26 cellular contexts compared by ENCODE assay signal in the genomic region with DNA sequence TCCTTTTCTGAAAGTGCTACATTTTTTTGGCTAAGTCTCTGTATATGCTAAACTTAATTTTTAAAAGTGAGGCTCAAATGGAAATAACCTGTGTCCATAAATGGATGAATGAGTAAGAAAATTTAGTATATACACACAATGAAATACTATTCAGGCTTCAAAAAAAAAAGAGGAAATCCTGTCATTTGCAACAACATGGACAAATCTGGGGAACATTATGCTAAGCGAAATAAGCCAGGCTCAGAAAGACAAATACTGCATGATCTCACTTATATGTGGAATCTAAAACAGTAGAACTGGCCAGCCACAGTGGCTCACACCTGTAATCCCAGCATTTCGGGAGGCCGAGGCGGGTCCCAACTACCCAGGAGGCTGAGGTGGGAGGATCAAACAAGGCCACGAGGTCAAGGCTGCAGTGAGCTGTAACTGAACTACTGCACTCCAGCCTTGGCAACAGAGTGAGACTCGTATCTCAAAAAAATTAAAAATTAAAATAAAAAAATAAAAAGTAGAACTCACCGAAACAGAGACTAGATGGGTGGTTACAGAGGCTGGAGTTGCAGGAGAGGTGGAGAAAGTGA. TPM values are rescaled to one million over a fixed set of nuclear protein-coding genes. Genes with fewer than 3 reads are reported as not detected.
A peak's percentile ranks its signal among the peaks of the same experiment; 100 is the strongest.
DNase-seq lines count a peak whose midpoint lies in the region; ATAC-seq and TF ChIP-seq lines count a peak whose summit lies in the region.
"Had no signal": no experiment of that assay in that cellular context is flagged by ENCODE, and none has a peak within 500 bp of the region (broad histone marks: within the 10 kb centered on the region; RNA-seq: fewer than 3 reads in every experiment).

No MANE protein-coding gene starts in this region.

- peaks cover 41% of the 10 kb centered on the region for H3K36me3 Mint-ChIP-seq in activated CD4-positive, alpha-beta T cell treated with anti-CD3 and anti-CD28 coated beads, Interleukin-2, amount 10 ng/mL, durations not matched to agents 7 days and 5 days (ENCODE audit: low read depth)
- peaks cover 35% of the 10 kb centered on the region for H3K36me3 Mint-ChIP-seq in activated CD4-positive, alpha-beta T cell treated with anti-CD3 and anti-CD28 coated beads for 36 hours (ENCODE audit: low read depth)
- H3K36me3 Mint-ChIP-seq in activated T-helper 17 cell treated with anti-CD3 and anti-CD28 coated beads, Interleukin-2, amount 50 U/mL, for 72 hours (ENCODE audit: low read depth): peaks cover 31% of the 10 kb centered on the region
- H3K36me3 Mint-ChIP-seq in MCF 10A (ENCODE audit: insufficient read depth, unreplicated experiment): peaks cover 2% of the 10 kb centered on the region

- CTCF ChIA-PET in activated CD4-positive, alpha-beta T cell treated with anti-CD3 and anti-CD28 coated beads, Interleukin-2, amount 10 ng/mL, durations not matched to agents 7 days and 5 days (lab: Charles Lee): interaction anchor here (0.6 to 2.0 kb wide), 5 partner anchors 8 to 123 kb away, joined by 3 to 5 read pairs (median 3); no protein-coding TSS in a partner anchor
- CTCF ChIA-PET in activated CD4-positive, alpha-beta T cell treated with anti-CD3 and anti-CD28 coated beads for 36 hours (lab: Charles Lee): no interaction called here
- CTCF ChIA-PET in MCF 10A (lab: Yijun Ruan, JAX): interaction anchor here (1.0 kb wide), 1 partner anchor 10 kb away, joined by 3 read pairs; no protein-coding TSS in a partner anchor

- H3K9me3 Mint-ChIP-seq in activated CD4-positive, alpha-beta T cell treated with anti-CD3 and anti-CD28 coated beads, Interleukin-2, amount 10 ng/mL, durations not matched to agents 7 days and 5 days: no peaks in the 10 kb centered on the region
- H3K9me3 Mint-ChIP-seq in activated CD4-positive, alpha-beta T cell treated with anti-CD3 and anti-CD28 coated beads for 36 hours (ENCODE audit: low read depth): no peaks in the 10 kb centered on the region
- no peaks in the 10 kb centered on the region for H3K9me3 Mint-ChIP-seq in activated T-helper 17 cell treated with anti-CD3 and anti-CD28 coated beads, Interleukin-2, amount 50 U/mL, for 72 hours
- no peaks in the 10 kb centered on the region for H3K9me3 Mint-ChIP-seq in MCF 10A (ENCODE audit: unreplicated experiment)
- H3K9me3 Mint-ChIP-seq: activated T-helper 2 cell treated with anti-CD3 and anti-CD28 coated beads, Interferon-gamma antibody, Interleukin-2, Interleukin-4, amounts not matched to agents 10 μg/mL and 5 μg/mL and 100 μg/mL, durations not matched to agents 14 hours and 24 hours and 36 hours; endodermal cell; nephron had no signal

- H3K27me3 ChIP-seq in BLaER1: no peaks in the 10 kb centered on the region

- H3K4me2 ChIP-seq in BLaER1: peak overlapping the region; percentile 86

- H3K36me3 ChIP-seq in BLaER1: peaks cover 45% of the 10 kb centered on the region

- H3K4me1 Mint-ChIP-seq in activated CD4-positive, alpha-beta T cell treated with anti-CD3 and anti-CD28 coated beads, Interleukin-2, amount 10 ng/mL, durations not matched to agents 7 days and 5 days: peaks cover 89% of the 10 kb centered on the region
- H3K4me1 Mint-ChIP-seq in activated CD4-positive, alpha-beta T cell treated with anti-CD3 and anti-CD28 coated beads for 36 hours: peaks cover 90% of the 10 kb centered on the region
- peaks cover 81% of the 10 kb centered on the region for H3K4me1 Mint-ChIP-seq in activated T-helper 17 cell treated with anti-CD3 and anti-CD28 coated beads, Interleukin-2, amount 50 U/mL, for 72 hours
- H3K4me1 Mint-ChIP-seq in MCF 10A (ENCODE audit: insufficient read depth, unreplicated experiment): peaks cover 54% of the 10 kb centered on the region

- peak overlapping the region; percentile 31 for H3K27ac Mint-ChIP-seq in activated CD4-positive, alpha-beta T cell treated with anti-CD3 and anti-CD28 coated beads, Interleukin-2, amount 10 ng/mL, durations not matched to agents 7 days and 5 days
- H3K27ac Mint-ChIP-seq in activated CD4-positive, alpha-beta T cell treated with anti-CD3 and anti-CD28 coated beads for 36 hours: no peak overlapping the region
- no peak overlapping the region for H3K27ac Mint-ChIP-seq in activated T-helper 17 cell treated with anti-CD3 and anti-CD28 coated beads, Interleukin-2, amount 50 U/mL, for 72 hours
- no peak overlapping the region for H3K27ac Mint-ChIP-seq in MCF 10A (ENCODE audit: low read depth, unreplicated experiment)

- no peak for TF ChIP-seq CTCF in MCF 10A (IDR thresholded peaks at IDR 0.05; ENCODE audit: unreplicated experiment)

- H4K20me1 ChIP-seq in BLaER1: peaks cover 96% of the 10 kb centered on the region

- ATAC-seq in activated CD4-positive, alpha-beta T cell treated with anti-CD3 and anti-CD28 coated beads for 36 hours: no peak
- ATAC-seq in activated T-helper 17 cell treated with anti-CD3 and anti-CD28 coated beads, Interleukin-2, amount 50 U/mL, for 72 hours (replicated peaks): no peak
- no peak for ATAC-seq in GM21360 (IDR thresholded peaks at IDR 0.05; ENCODE audit: unreplicated experiment)
- ATAC-seq: GM12878 had no signal

- no peaks in the 10 kb centered on the region for H3K27me3 Mint-ChIP-seq in activated CD4-positive, alpha-beta T cell treated with anti-CD3 and anti-CD28 coated beads, Interleukin-2, amount 10 ng/mL, durations not matched to agents 7 days and 5 days
- no peaks in the 10 kb centered on the region for H3K27me3 Mint-ChIP-seq in activated CD4-positive, alpha-beta T cell treated with anti-CD3 and anti-CD28 coated beads for 36 hours
- no peaks in the 10 kb centered on the region for H3K27me3 Mint-ChIP-seq in activated T-helper 17 cell treated with anti-CD3 and anti-CD28 coated beads, Interleukin-2, amount 50 U/mL, for 72 hours
- H3K27me3 Mint-ChIP-seq in MCF 10A (ENCODE audit: insufficient read depth, unreplicated experiment): no peaks in the 10 kb centered on the region

- intact Hi-C loops in activated CD4-positive, alpha-beta T cell treated with anti-CD3 and anti-CD28 coated beads for 36 hours (cut with DNase I, micrococcal nuclease): loop anchor here in 1 of 2 experiments (5.0 kb wide), 1 partner anchor 37 kb away; no protein-coding TSS in a partner anchor
- intact Hi-C loops in MCF 10A (cut with micrococcal nuclease): no loop called here

- DNase-seq in activated CD4-positive, alpha-beta T cell treated with anti-CD3 and anti-CD28 coated beads, Interleukin-2, amount 10 ng/mL, durations not matched to agents 7 days and 5 days: no peak
- DNase-seq in activated CD4-positive, alpha-beta T cell treated with anti-CD3 and anti-CD28 coated beads for 36 hours: no peak
- DNase-seq in lung microvascular endothelial cell (ENCODE audit: low read depth in 2 of 2): peak; percentile 52 to 81
- DNase-seq in MCF 10A (ENCODE audit: unreplicated experiment): no peak
- no peak for DNase-seq in middle frontal gyrus (ENCODE audit: extremely low spot score, low spot score)
- DNase-seq: aorta; C1 segment of cervical spinal cord; cerebellar nuclear complex; DMS153; endodermal cell; GF-D8; islet precursor cell; mesenchymal stem cell; NCI-H1436; NCI-H2171; NCI-H526 treated with DMSO at 0.1 percent for 48 hours; OCI-M1; stimulated activated CD4-positive, alpha-beta T cell treated with anti-CD3 and anti-CD28 coated beads, Interleukin-2, amount 100 ng/mL, for 48 hours; T-helper 1 cell had no signal

- 0 out of 2 replicates have a peak overlapping the region, but pooled peaks have one; percentile 82 for H3K27ac ChIP-seq in BLaER1

- no TSS peak for BruUV-seq in MCF 10A (replicated peaks; lab: Mats Ljungman, UMichigan)

- H3K9ac ChIP-seq in BLaER1: 0 out of 2 replicates have a peak overlapping the region, but pooled peaks have one; percentile 35

- peaks cover 9% of the 10 kb centered on the region; the same call in 1 of the 2 replicates for H3K9me3 ChIP-seq in BLaER1
- H3K9me3 ChIP-seq: HAP-1 had no signal

- no peak overlapping the region for H3K4me3 Mint-ChIP-seq in activated CD4-positive, alpha-beta T cell treated with anti-CD3 and anti-CD28 coated beads, Interleukin-2, amount 10 ng/mL, durations not matched to agents 7 days and 5 days
- no peak overlapping the region for H3K4me3 Mint-ChIP-seq in activated CD4-positive, alpha-beta T cell treated with anti-CD3 and anti-CD28 coated beads for 36 hours
- peak overlapping the region; percentile 34 for H3K4me3 Mint-ChIP-seq in activated T-helper 17 cell treated with anti-CD3 and anti-CD28 coated beads, Interleukin-2, amount 50 U/mL, for 72 hours
- no peak overlapping the region for H3K4me3 Mint-ChIP-seq in MCF 10A (ENCODE audit: unreplicated experiment)
- H3K4me3 Mint-ChIP-seq: endodermal cell, nephron had no signal

- peaks cover 94% of the 10 kb centered on the region for H3K4me1 ChIP-seq in BLaER1
- H3K4me1 ChIP-seq: HAP-1 had no signal

- POLR2A ChIA-PET in activated CD4-positive, alpha-beta T cell treated with anti-CD3 and anti-CD28 coated beads, Interleukin-2, amount 10 ng/mL, durations not matched to agents 7 days and 5 days (lab: Charles Lee): no interaction called here
- POLR2A ChIA-PET in activated CD4-positive, alpha-beta T cell treated with anti-CD3 and anti-CD28 coated beads for 36 hours (lab: Charles Lee): no interaction called here
- POLR2A ChIA-PET in MCF 10A (lab: Yijun Ruan, JAX): interaction anchor here (0.6 to 1.3 kb wide), 4 partner anchors 13 to 74 kb away, joined by 3 read pairs; no protein-coding TSS in a partner anchor

- no peak overlapping the region for H3K4me3 ChIP-seq in BLaER1
- H3K4me3 ChIP-seq: GM12878, HAP-1 had no signal

RNA-seq across cellular contexts. Expression of a gene that starts 25.8 kb away (rescaled TPM):
- total RNA-seq in activated CD4-positive, alpha-beta T cell treated with anti-CD3 and anti-CD28 coated beads, Interleukin-2, amount 10 ng/mL, durations not matched to agents 7 days and 5 days: 10 to 100 TPM; 48.7 to 56.1 TPM
- total RNA-seq in activated CD4-positive, alpha-beta T cell treated with anti-CD3 and anti-CD28 coated beads for 36 hours: 10 to 100 TPM; 45.4 to 47.8 TPM
- 10 to 100 TPM; 46.9 to 59.8 TPM for total RNA-seq in activated T-helper 17 cell treated with anti-CD3 and anti-CD28 coated beads, Interleukin-2, amount 50 U/mL, for 72 hours
- total RNA-seq in lung microvascular endothelial cell: 19.8 and 31.2 TPM in 2 replicates
- total RNA-seq in MCF 10A (2022): 43.9 and 45.9 TPM in 2 replicates

RNA-seq across cellular contexts. Expression of a gene that starts 28.7 kb away (rescaled TPM):
- 100 to 1,000 TPM; 194 to 212 TPM for total RNA-seq in activated CD4-positive, alpha-beta T cell treated with anti-CD3 and anti-CD28 coated beads, Interleukin-2, amount 10 ng/mL, durations not matched to agents 7 days and 5 days
- 10 to 100 TPM; 83.4 to 84.9 TPM for total RNA-seq in activated CD4-positive, alpha-beta T cell treated with anti-CD3 and anti-CD28 coated beads for 36 hours
- 100 to 1,000 TPM; 140 to 169 TPM for total RNA-seq in activated T-helper 17 cell treated with anti-CD3 and anti-CD28 coated beads, Interleukin-2, amount 50 U/mL, for 72 hours
- total RNA-seq in lung microvascular endothelial cell (14.2 and 16.5 TPM in 2 replicates), MCF 10A (2022) (14.2 and 20.2 TPM in 2 replicates)

Comparison
In these comparisons a context has a peak if more than half of its experiments do, and no peak if none do; other contexts are left out.
1. DNase-seq: peak in lung microvascular endothelial cell (2 of 2); none in activated CD4-positive, alpha-beta T cell treated with anti-CD3 and anti-CD28 coated beads, Interleukin-2, amount 10 ng/mL, durations not matched to agents 7 days and 5 days (single experiment), activated CD4-positive, alpha-beta T cell treated with anti-CD3 and anti-CD28 coated beads for 36 hours (single experiment), MCF 10A (single experiment) and middle frontal gyrus (single experiment).